In the genomic region with DNA sequence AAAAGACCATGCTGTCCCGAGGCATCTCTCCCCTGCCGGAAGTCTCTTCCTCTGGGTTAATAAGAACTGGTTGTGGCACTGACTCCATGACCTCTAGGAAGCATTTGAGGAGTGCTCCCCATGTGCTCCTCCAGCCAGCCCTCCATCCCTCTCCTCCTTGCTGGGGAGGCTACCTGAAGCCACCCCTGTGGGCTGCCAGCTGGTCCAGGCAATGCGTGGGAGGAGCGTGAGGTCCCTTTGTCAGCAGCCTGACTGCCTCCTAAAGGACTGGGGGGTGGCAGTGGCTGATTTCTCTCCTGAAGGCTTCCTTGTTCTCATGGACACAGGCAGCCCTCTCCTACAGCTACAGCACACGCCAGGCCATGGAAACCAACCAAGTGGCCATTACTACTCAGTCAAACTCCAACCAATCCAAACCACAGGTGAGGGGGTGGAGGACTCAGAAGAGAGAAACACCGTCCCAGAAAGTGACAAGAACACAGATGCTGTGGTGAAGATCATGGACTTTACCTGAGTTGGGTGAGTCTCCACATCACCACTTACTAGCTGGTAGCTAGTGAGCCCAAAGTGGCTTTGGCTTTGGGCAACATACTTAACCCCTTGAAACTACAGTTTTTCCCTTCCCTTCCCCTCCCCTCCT, we compare ENCODE assay signal across 9 cellular contexts. TPM values are rescaled to one million over a fixed set of nuclear protein-coding genes. Genes with fewer than 3 reads are reported as not detected.
A peak's percentile ranks its signal among the peaks of the same experiment; 100 is the strongest.
DNase-seq lines count a peak whose midpoint lies in the region; ATAC-seq and TF ChIP-seq lines count a peak whose summit lies in the region.
"Had no signal": no experiment of that assay in that cellular context is flagged by ENCODE, and none has a peak within 500 bp of the region (broad histone marks: within the 10 kb centered on the region; RNA-seq: fewer than 3 reads in every experiment).

No MANE protein-coding gene starts in this region.

- H2AFZ ChIP-seq in PC-9: no peak overlapping the region

- no TSS peak for BruUV-seq in MCF 10A (replicated peaks; lab: Mats Ljungman, UMichigan)
- BruUV-seq in PC-9 (replicated peaks; lab: Mats Ljungman, UMichigan): no TSS peak

- no peak for ATAC-seq in GM18868 (IDR thresholded peaks at IDR 0.05; ENCODE audit: unreplicated experiment)

- H3K4me3 ChIP-seq in breast epithelium (no peak overlapping the region), PC-9 (no peak overlapping the region; the same call in 1 of the 2 replicates), fibroblast of the aortic adventitia (ENCODE audit: low read depth, low read length) (no peak overlapping the region)

- H3K4me1 Mint-ChIP-seq in MCF 10A (ENCODE audit: insufficient read depth, unreplicated experiment): peaks cover 10% of the 10 kb centered on the region

- POLR2A ChIA-PET in MCF 10A (lab: Yijun Ruan, JAX) (interaction anchor here (1.0 to 3.9 kb wide), 4 partner anchors 20 to 427 kb away, joined by 6 to 77 read pairs (median 22); partner anchors contain the start of gene ATF3), PC-9 (lab: Charles Lee; ENCODE audit: unreplicated experiment) (interaction anchor here (0.6 kb wide), 1 partner anchor 141 kb away, joined by 5 read pairs; no protein-coding TSS in a partner anchor)

- no peaks in the 10 kb centered on the region for H3K27me3 ChIP-seq in breast epithelium
- H3K27me3 ChIP-seq in PC-9 (ENCODE audit: insufficient read depth, low read depth): no peaks in the 10 kb centered on the region

- H3F3A ChIP-seq in PC-9 (ENCODE audit: insufficient read depth, low read depth): peaks cover 36% of the 10 kb centered on the region

- H3K4me1 ChIP-seq in breast epithelium: peaks cover 4 to 12% of the 10 kb centered on the region in 2 donors
- peaks cover 38% of the 10 kb centered on the region for H3K4me1 ChIP-seq in PC-9 (replicated peaks; ENCODE audit: insufficient read depth)

- intact Hi-C loops in breast epithelium (cut with DNase I; ENCODE audit: low total_unique reads) (no loop called here), MCF 10A (cut with micrococcal nuclease) (no loop called here), PC-9 (cut with micrococcal nuclease; ENCODE audit: unreplicated experiment) (loop anchor here (1.0 to 10.0 kb wide), 3 partner anchors 18 to 387 kb away; partner anchors contain the start of gene FLVCR1)

- H3K9me3 ChIP-seq in breast epithelium (no peaks in the 10 kb centered on the region), PC-9 (ENCODE audit: insufficient read depth, low read depth) (no peaks in the 10 kb centered on the region)

- H3K36me3 ChIP-seq in breast epithelium: no peaks in the 10 kb centered on the region
- no peaks in the 10 kb centered on the region for H3K36me3 ChIP-seq in PC-9 (ENCODE audit: low read depth)

- H3K27ac Mint-ChIP-seq in MCF 10A (ENCODE audit: low read depth, unreplicated experiment): no peak overlapping the region

- H3K36me3 Mint-ChIP-seq in MCF 10A (ENCODE audit: insufficient read depth, unreplicated experiment): peaks cover 18% of the 10 kb centered on the region
- H3K36me3 Mint-ChIP-seq: CD4-positive, alpha-beta memory T cell had no signal

- no peaks in the 10 kb centered on the region for H4K20me1 ChIP-seq in PC-9 (ENCODE audit: insufficient read depth)

- peak overlapping the region; percentile 86 to 92 for H3K27ac ChIP-seq in breast epithelium
- peak overlapping the region; percentile 69 for H3K27ac ChIP-seq in PC-9

- no peak for DNase-seq in breast epithelium (ENCODE audit: low spot score in 2 of 2)
- DNase-seq in MCF 10A (ENCODE audit: unreplicated experiment): no peak
- no peak for DNase-seq in PC-9
- peak; percentile 18 for DNase-seq in fibroblast of the aortic adventitia (ENCODE audit: low read depth)
- no peak for DNase-seq in NCI-H526 treated with DMSO at 0.1 percent for 48 hours (lab: John Stamatoyannopoulos, UW)
- no peak for DNase-seq in stimulated activated CD4-positive, alpha-beta T cell treated with anti-CD3 and anti-CD28 coated beads, Interleukin-2, amount 100 ng/mL, for 48 hours
- DNase-seq in activated CD4-positive, alpha-beta T cell treated with anti-CD3 and anti-CD28 coated beads, Interleukin-2, amount 50 U/mL, for 4 hours: no peak
- DNase-seq: CD4-positive, alpha-beta memory T cell had no signal

- H3K9me3 Mint-ChIP-seq in MCF 10A (ENCODE audit: unreplicated experiment): no peaks in the 10 kb centered on the region

- CTCF ChIA-PET in MCF 10A (lab: Yijun Ruan, JAX): interaction anchor here (1.0 to 11.7 kb wide), 7 partner anchors 10 to 432 kb away, joined by 3 to 250 read pairs (median 6); partner anchors contain the start of gene DTL
- CTCF ChIA-PET in PC-9 (lab: Charles Lee): interaction anchor here (0.6 kb wide), 1 partner anchor 142 kb away, joined by 4 read pairs; no protein-coding TSS in a partner anchor

- no peaks in the 10 kb centered on the region for H3K9me2 ChIP-seq in PC-9 (ENCODE audit: insufficient read depth)

- TF ChIP-seq CTCF in breast epithelium (IDR thresholded peaks at IDR 0.05): no peak
- no peak for TF ChIP-seq CTCF in MCF 10A (IDR thresholded peaks at IDR 0.05; ENCODE audit: unreplicated experiment)
- TF ChIP-seq CTCF in PC-9 (conservative IDR thresholded peaks at IDR 0.05): no peak
- no peak for TF ChIP-seq CTCF in fibroblast of the aortic adventitia (IDR thresholded peaks at IDR 0.05; ENCODE audit: insufficient read depth, low read length)

- no peak for TF ChIP-seq POLR2A in breast epithelium (IDR thresholded peaks at IDR 0.05)

- peak overlapping the region; percentile 80 for H3K4me2 ChIP-seq in PC-9

- no peak overlapping the region for H3K4me3 Mint-ChIP-seq in MCF 10A (ENCODE audit: unreplicated experiment)

- no peaks in the 10 kb centered on the region for H3K79me2 ChIP-seq in PC-9 (ENCODE audit: low read depth)

- no peaks in the 10 kb centered on the region for H3K27me3 Mint-ChIP-seq in MCF 10A (ENCODE audit: insufficient read depth, unreplicated experiment)

RNA-seq across cellular contexts. Expression of gene NENF, which starts 35.2 kb away (rescaled TPM):
- total RNA-seq in breast epithelium: 100 to 1,000 TPM in 2 of 3 donors, 10 to 100 TPM in 1; 78.9 to 142 (median 142) TPM
- total RNA-seq in MCF 10A (2022): 110 and 122 TPM in 2 replicates
- total RNA-seq in PC-9 (2021): 71.8 and 85.9 TPM in 2 replicates
- total RNA-seq in fibroblast of the aortic adventitia (ENCODE audit: low replicate concordance): 38.4 and 43.3 TPM in 2 replicates

RNA-seq across cellular contexts. Expression of gene PACC1, which starts 53.3 kb away (rescaled TPM):
- total RNA-seq in breast epithelium (1 to 10 TPM; 2.7 to 6.2 (median 4.2) TPM), MCF 10A (2022) (23.0 and 23.3 TPM in 2 replicates), PC-9 (2021) (27.7 and 28.7 TPM in 2 replicates), fibroblast of the aortic adventitia (ENCODE audit: low replicate concordance) (2.7 and 5.1 TPM in 2 replicates)
